Comparison of ENCODE assay signal across 21 cellular contexts in genomic region chr5:90162324-90162723, GRCh38.
"Had no signal": no experiment of that assay in that cellular context is flagged by ENCODE, and none has a peak within 500 bp of the region (broad histone marks: within the 10 kb centered on the region; RNA-seq: fewer than 3 reads in every experiment).

No MANE protein-coding gene starts in this region.

- H3K4me3 ChIP-seq: SJSA1 had no signal

- H3K9ac ChIP-seq: SK-N-SH had no signal

- H3K36me3 ChIP-seq: SJSA1 had no signal

- H3K9me2 ChIP-seq: SK-N-SH had no signal

- DNase-seq: KBM-7, MV-4-11, NCI-H1048, NCI-H1105, NCI-H1417, NCI-H1436 treated with DMSO at 0.1 percent for 48 hours, NCI-H1694, NCI-H187 treated with DMSO at 0.1 percent for 48 hours, NCI-H2029 treated with DMSO at 0.1 percent for 48 hours, NCI-H2171 treated with DMSO at 0.1 percent for 48 hours, NCI-H345, NCI-H524, NCI-H526 treated with DMSO at 0.1 percent for 48 hours, NCI-H774, Right ventricle myocardium superior, RPMI8226, SIG-M5, SK-N-SH, SW 1271 had no signal

- H3K9me3 ChIP-seq: SJSA1, SK-N-SH had no signal

- H3K4me2 ChIP-seq: SK-N-SH had no signal

- H3K27ac ChIP-seq: HL-60, SJSA1 had no signal

- H3K27me3 ChIP-seq: SJSA1 had no signal
